Comparison of ENCODE assay signal across 1 cellular context in genomic region chr12:52119398-52120254, GRCh38.
TF ChIP-seq lines count a peak whose summit lies in the region.

No MANE protein-coding gene starts in this region.

TF ChIP-seq in HepG2, 621 proteins besides CTCF, POLR2A, EP300 and RAD21 (continued from another document and continues in another):
- TF ChIP-seq HOMEZ (CRISPR knock-in tag; IDR thresholded peaks at IDR 0.05; ENCODE audit: low read depth) (0 out of 2 replicates have a peak, but pooled peaks have one; percentile 13), GATAD2A (CRISPR knock-in tag; IDR thresholded peaks at IDR 0.05) (peak; percentile 63), ZHX1 (CRISPR knock-in tag; IDR thresholded peaks at IDR 0.05; ENCODE audit: low read depth) (peak; percentile 10; the same call in 1 of the 2 replicates), DMAP1 (CRISPR knock-in tag; IDR thresholded peaks at IDR 0.05) (peak; percentile 61; the same call in 1 of the 2 replicates), THAP9 (CRISPR knock-in tag; IDR thresholded peaks at IDR 0.05; ENCODE audit: borderline replicate concordance) (peak; percentile 65; the same call in 1 of the 2 replicates), ERF (CRISPR knock-in tag; IDR thresholded peaks at IDR 0.05) (no peak), KDM4B (CRISPR knock-in tag; IDR thresholded peaks at IDR 0.05) (0 out of 2 replicates have a peak, but pooled peaks have one; percentile 36), ZNF160 (CRISPR knock-in tag; IDR thresholded peaks at IDR 0.05) (no peak), ZBTB7B (CRISPR knock-in tag; IDR thresholded peaks at IDR 0.05) (peak; percentile 85), ZSCAN21 (CRISPR knock-in tag; IDR thresholded peaks at IDR 0.05; ENCODE audit: borderline replicate concordance) (0 out of 2 replicates have a peak, but pooled peaks have one; percentile 14), MXD4 (CRISPR knock-in tag; IDR thresholded peaks at IDR 0.05) (0 out of 2 replicates have a peak, but pooled peaks have one; percentile 30), ZNF879 (CRISPR knock-in tag; IDR thresholded peaks at IDR 0.05) (no peak), REL (CRISPR knock-in tag; conservative IDR thresholded peaks at IDR 0.05) (no peak), KAT7 (CRISPR knock-in tag; IDR thresholded peaks at IDR 0.05; ENCODE audit: borderline replicate concordance) (0 out of 2 replicates have a peak, but pooled peaks have one; percentile 8), JUNB (CRISPR knock-in tag; IDR thresholded peaks at IDR 0.05; ENCODE audit: borderline replicate concordance) (no peak), CBX1 (IDR thresholded peaks at IDR 0.05; ENCODE audit: low read depth) (peak; percentile 43), PITX1 (CRISPR knock-in tag; IDR thresholded peaks at IDR 0.05) (peak; percentile 93), GLI4 (CRISPR knock-in tag; IDR thresholded peaks at IDR 0.05; ENCODE audit: borderline replicate concordance) (0 out of 2 replicates have a peak, but pooled peaks have one; percentile 14), ZNF317 (CRISPR knock-in tag; IDR thresholded peaks at IDR 0.05) (peak; percentile 68; the same call in 1 of the 2 replicates), MTERF4 (CRISPR knock-in tag; IDR thresholded peaks at IDR 0.05) (peak; percentile 82; the same call in 1 of the 2 replicates), ZNF274 (CRISPR knock-in tag; IDR thresholded peaks at IDR 0.05) (0 out of 2 replicates have a peak, but pooled peaks have one; percentile 63), SP5 (CRISPR knock-in tag; IDR thresholded peaks at IDR 0.05; ENCODE audit: borderline replicate concordance, low read depth) (peak; percentile 96), ZFP82 (CRISPR knock-in tag; IDR thresholded peaks at IDR 0.05; ENCODE audit: borderline replicate concordance) (no peak), HOXA3 (CRISPR knock-in tag; IDR thresholded peaks at IDR 0.05) (peak; percentile 73), HNRNPLL (IDR thresholded peaks at IDR 0.05; ENCODE audit: low read depth, low read length, poor library complexity, severe bottlenecking) (peak; percentile 19), ARID5B (CRISPR knock-in tag; IDR thresholded peaks at IDR 0.05) (peak; percentile 82), TBL1XR1 (IDR thresholded peaks at IDR 0.05; ENCODE audit: borderline replicate concordance, low read length, partially characterized antibody) (no peak), HMG20A (CRISPR knock-in tag; IDR thresholded peaks at IDR 0.05; ENCODE audit: borderline replicate concordance) (peak; percentile 13; the same call in 1 of the 2 replicates), NRL (CRISPR knock-in tag; IDR thresholded peaks at IDR 0.05; ENCODE audit: borderline replicate concordance) (0 out of 2 replicates have a peak, but pooled peaks have one; percentile 51), HMGXB4 (CRISPR knock-in tag; IDR thresholded peaks at IDR 0.05; ENCODE audit: borderline replicate concordance in 1 of 2, low read depth in 1 of 2) (peak; percentile 60 to 81; a peak in 2 of 4 replicates), SKIL (CRISPR knock-in tag; IDR thresholded peaks at IDR 0.05; ENCODE audit: borderline replicate concordance) (peak; percentile 86; the same call in 1 of the 2 replicates), ZFP41 (CRISPR knock-in tag; IDR thresholded peaks at IDR 0.05; ENCODE audit: borderline replicate concordance) (no peak), TOE1 (CRISPR knock-in tag; IDR thresholded peaks at IDR 0.05) (no peak), ZBTB4 (CRISPR knock-in tag; IDR thresholded peaks at IDR 0.05; ENCODE audit: borderline replicate concordance) (0 out of 2 replicates have a peak, but pooled peaks have one; percentile 43), RXRA (CRISPR knock-in tag; IDR thresholded peaks at IDR 0.05) (peak; percentile 96), NR2F2 (IDR thresholded peaks at IDR 0.05; ENCODE audit: borderline replicate concordance, low read depth) (peak; percentile 67; the same call in 1 of the 2 replicates), ZNF567 (CRISPR knock-in tag; IDR thresholded peaks at IDR 0.05; ENCODE audit: borderline replicate concordance) (0 out of 2 replicates have a peak, but pooled peaks have one; percentile 20), SIX1 (CRISPR knock-in tag; IDR thresholded peaks at IDR 0.05; ENCODE audit: borderline replicate concordance) (peak; percentile 25; the same call in 1 of the 2 replicates)
